In genomic region chr4:163384434-163384833, GRCh38 we compare ENCODE assay signal across 29 cellular contexts. TPM values are rescaled to one million over a fixed set of nuclear protein-coding genes. Genes with fewer than 3 reads are reported as not detected.
"Had no signal": no experiment of that assay in that cellular context is flagged by ENCODE, and none has a peak within 500 bp of the region (broad histone marks: within the 10 kb centered on the region; RNA-seq: fewer than 3 reads in every experiment).

No MANE protein-coding gene starts in this region.

- H3K9me3 ChIP-seq: adrenal gland, colonic mucosa, MG63, SJCRH30, SK-N-SH had no signal

- H3K27ac ChIP-seq: adrenal gland, colonic mucosa, KMS-11, SJCRH30, WERI-Rb-1 had no signal

- H3K27ac Mint-ChIP-seq: activated CD8-positive, alpha-beta T cell treated with anti-CD3 and anti-CD28 coated beads for 36 hours; activated naive CD4-positive, alpha-beta T cell treated with anti-CD3 and anti-CD28 coated beads, Interleukin-2, amount 10 ng/mL, durations not matched to agents 7 days and 5 days; activated naive CD8-positive, alpha-beta T cell treated with anti-CD3 and anti-CD28 coated beads, Interleukin-2, amount 10 ng/mL, durations not matched to agents 7 days and 5 days; activated T-cell treated with anti-CD3 and anti-CD28 coated beads, Interleukin-2, amount 50 U/mL, for 72 hours; activated T-helper 2 cell treated with anti-CD3 and anti-CD28 coated beads, Interferon-gamma antibody, Interleukin-2, Interleukin-4, amounts not matched to agents 10 μg/mL and 5 μg/mL and 100 μg/mL, durations not matched to agents 14 hours and 24 hours and 36 hours had no signal

- H3K36me3 Mint-ChIP-seq: activated naive CD4-positive, alpha-beta T cell treated with anti-CD3 and anti-CD28 coated beads, Interleukin-2, amount 10 ng/mL, durations not matched to agents 7 days and 5 days; activated naive CD8-positive, alpha-beta T cell treated with anti-CD3 and anti-CD28 coated beads, Interleukin-2, amount 10 ng/mL, durations not matched to agents 7 days and 5 days had no signal

- H3K4me3 ChIP-seq: adrenal gland, colonic mucosa, MG63, PC-9, SJCRH30 had no signal

- H3K9me3 Mint-ChIP-seq: activated CD8-positive, alpha-beta T cell treated with anti-CD3 and anti-CD28 coated beads for 36 hours; activated naive CD4-positive, alpha-beta T cell treated with anti-CD3 and anti-CD28 coated beads, Interleukin-2, amount 10 ng/mL, durations not matched to agents 7 days and 5 days; activated naive CD8-positive, alpha-beta T cell treated with anti-CD3 and anti-CD28 coated beads, Interleukin-2, amount 10 ng/mL, durations not matched to agents 7 days and 5 days; activated T-cell treated with anti-CD3 and anti-CD28 coated beads, Interleukin-2, amount 50 U/mL, for 72 hours; activated T-helper 2 cell treated with anti-CD3 and anti-CD28 coated beads, Interferon-gamma antibody, Interleukin-2, Interleukin-4, amounts not matched to agents 10 μg/mL and 5 μg/mL and 100 μg/mL, durations not matched to agents 14 hours and 24 hours and 36 hours had no signal

- DNase-seq: activated CD4-positive, alpha-beta T cell treated with anti-CD3 and anti-CD28 coated beads for 4 hours; activated CD8-positive, alpha-beta memory T cell treated with anti-CD3 and anti-CD28 coated beads, Interleukin-2, amount 50 U/mL, for 4 hours; activated CD8-positive, alpha-beta T cell treated with anti-CD3 and anti-CD28 coated beads for 36 hours; activated gamma-delta T cell treated with Interleukin-2 at 50 U/mL for 16 hours; activated naive CD4-positive, alpha-beta T cell treated with anti-CD3 and anti-CD28 coated beads, Interleukin-2, amount 10 ng/mL, durations not matched to agents 7 days and 5 days; activated naive CD8-positive, alpha-beta T cell treated with anti-CD3 and anti-CD28 coated beads, Interleukin-2, amount 10 ng/mL, durations not matched to agents 7 days and 5 days; activated T-cell treated with anti-CD3 and anti-CD28 coated beads, Interleukin-2, amount 50 U/mL, for 72 hours; adrenal gland; anterior cingulate cortex; caudate nucleus; colonic mucosa; MG63; NCI-H1105; NCI-H1436; NCI-H1694 treated with DMSO at 0.1 percent for 48 hours; NCI-H2029 treated with DMSO at 0.1 percent for 48 hours; NCI-H345; NCI-H510A; NCI-H526 treated with DMSO at 0.1 percent for 48 hours; NCI-H82; PC-9; SJCRH30; SK-N-SH; T-helper 1 cell; WERI-Rb-1 had no signal

- H3K27me3 Mint-ChIP-seq: activated CD8-positive, alpha-beta T cell treated with anti-CD3 and anti-CD28 coated beads for 36 hours; activated naive CD4-positive, alpha-beta T cell treated with anti-CD3 and anti-CD28 coated beads, Interleukin-2, amount 10 ng/mL, durations not matched to agents 7 days and 5 days had no signal

- H3K4me1 ChIP-seq: adrenal gland, colonic mucosa, SJCRH30 had no signal

- ATAC-seq: activated CD4-positive, CD25-positive, alpha-beta regulatory T cell treated with anti-CD3 and anti-CD28 coated beads, Interleukin-2, amount 50 U/mL, for 24 hours; activated CD8-positive, alpha-beta T cell treated with anti-CD3 and anti-CD28 coated beads for 36 hours; activated T-cell treated with anti-CD3 and anti-CD28 coated beads, Interleukin-2, amount 50 U/mL, for 72 hours had no signal

- H3K4me3 Mint-ChIP-seq: activated CD8-positive, alpha-beta T cell treated with anti-CD3 and anti-CD28 coated beads for 36 hours; activated naive CD4-positive, alpha-beta T cell treated with anti-CD3 and anti-CD28 coated beads, Interleukin-2, amount 10 ng/mL, durations not matched to agents 7 days and 5 days; activated naive CD8-positive, alpha-beta T cell treated with anti-CD3 and anti-CD28 coated beads, Interleukin-2, amount 10 ng/mL, durations not matched to agents 7 days and 5 days; activated T-cell treated with anti-CD3 and anti-CD28 coated beads, Interleukin-2, amount 50 U/mL, for 72 hours had no signal

- H3K4me2 ChIP-seq: KMS-11, SK-N-SH had no signal

- H3K4me1 Mint-ChIP-seq: activated naive CD4-positive, alpha-beta T cell treated with anti-CD3 and anti-CD28 coated beads, Interleukin-2, amount 10 ng/mL, durations not matched to agents 7 days and 5 days; activated naive CD8-positive, alpha-beta T cell treated with anti-CD3 and anti-CD28 coated beads, Interleukin-2, amount 10 ng/mL, durations not matched to agents 7 days and 5 days had no signal

RNA-seq across cellular contexts. Expression of gene NPY5R, which starts 40.7 kb away (rescaled TPM):
- total RNA-seq: activated CD8-positive, alpha-beta T cell treated with anti-CD3 and anti-CD28 coated beads for 36 hours; activated naive CD8-positive, alpha-beta T cell treated with anti-CD3 and anti-CD28 coated beads, Interleukin-2, amount 10 ng/mL, durations not matched to agents 7 days and 5 days; activated T-cell treated with anti-CD3 and anti-CD28 coated beads, Interleukin-2, amount 50 U/mL, for 72 hours; activated T-helper 2 cell treated with anti-CD3 and anti-CD28 coated beads, Interferon-gamma antibody, Interleukin-2, Interleukin-4, amounts not matched to agents 10 μg/mL and 5 μg/mL and 100 μg/mL, durations not matched to agents 14 hours and 24 hours and 36 hours; PC-9; SJCRH30; T-helper 2 cell treated with Interferon-gamma antibody and Interleukin-4, amounts not matched to agents 100 ng/mL and 5 ng/mL, for 36 hours had no signal
- polyA plus RNA-seq: SK-N-SH had no signal

RNA-seq across cellular contexts. Expression of gene NPY1R, which starts 52.0 kb away (rescaled TPM):
- total RNA-seq: activated CD8-positive, alpha-beta T cell treated with anti-CD3 and anti-CD28 coated beads for 36 hours; activated naive CD8-positive, alpha-beta T cell treated with anti-CD3 and anti-CD28 coated beads, Interleukin-2, amount 10 ng/mL, durations not matched to agents 7 days and 5 days; activated T-cell treated with anti-CD3 and anti-CD28 coated beads, Interleukin-2, amount 50 U/mL, for 72 hours; activated T-helper 2 cell treated with anti-CD3 and anti-CD28 coated beads, Interferon-gamma antibody, Interleukin-2, Interleukin-4, amounts not matched to agents 10 μg/mL and 5 μg/mL and 100 μg/mL, durations not matched to agents 14 hours and 24 hours and 36 hours; T-helper 2 cell treated with Interferon-gamma antibody and Interleukin-4, amounts not matched to agents 100 ng/mL and 5 ng/mL, for 36 hours had no signal
- polyA plus RNA-seq: SK-N-SH had no signal
